7 cellular contexts compared by ENCODE assay signal in genomic region chr10:29417324-29417723, GRCh38.
"Had no signal": no experiment of that assay in that cellular context is flagged by ENCODE, and none has a peak within 500 bp of the region (broad histone marks: within the 10 kb centered on the region; RNA-seq: fewer than 3 reads in every experiment).

No MANE protein-coding gene starts in this region.

- FAIRE-seq: GM12878, GM12891, GM12892, GM18507, GM19239 had no signal

- ATAC-seq: GM12878 had no signal

- DNase-seq: GDM1, GF-D8 had no signal

- H3K4me3 ChIP-seq: GM12878 had no signal
